Comparison of ENCODE assay signal across 1 cellular context in genomic region chr6:7882505-7883257, GRCh38.
A peak's percentile ranks its signal among the peaks of the same experiment; 100 is the strongest.
TF ChIP-seq lines count a peak whose summit lies in the region.

No MANE protein-coding gene starts in this region.

TF ChIP-seq in HepG2, 621 proteins besides CTCF, POLR2A, EP300 and RAD21 (continued from another document and continues in another):
- TF ChIP-seq ZBTB14 (CRISPR knock-in tag; IDR thresholded peaks at IDR 0.05) = no peak
- no peak for TF ChIP-seq ZBTB39 (CRISPR knock-in tag; IDR thresholded peaks at IDR 0.05)
- TF ChIP-seq ZNF614 (CRISPR knock-in tag; IDR thresholded peaks at IDR 0.05; ENCODE audit: borderline replicate concordance) = no peak
- peak; percentile 30; the same call in 1 of the 2 replicates for TF ChIP-seq HMG20A (CRISPR knock-in tag; IDR thresholded peaks at IDR 0.05; ENCODE audit: borderline replicate concordance)
- TF ChIP-seq SRSF4 (IDR thresholded peaks at IDR 0.05; ENCODE audit: low read depth, low read length, poor library complexity, severe bottlenecking) = no peak
- no peak for TF ChIP-seq ZNF780A (CRISPR knock-in tag; IDR thresholded peaks at IDR 0.05)
- peak; percentile 15; the same call in 1 of the 2 replicates for TF ChIP-seq ZNF687 (CRISPR knock-in tag; IDR thresholded peaks at IDR 0.05)
- 0 out of 2 replicates have a peak, but pooled peaks have one; percentile 34 for TF ChIP-seq TGIF2 (CRISPR knock-in tag; IDR thresholded peaks at IDR 0.05)
- no peak for TF ChIP-seq NFE2 (CRISPR knock-in tag; IDR thresholded peaks at IDR 0.05)
- TF ChIP-seq PPARG (CRISPR knock-in tag; conservative IDR thresholded peaks at IDR 0.05) = peak; percentile 68
- TF ChIP-seq TRIM22 (IDR thresholded peaks at IDR 0.05) = no peak
- no peak for TF ChIP-seq U2AF1 (optimal IDR thresholded peaks at IDR 0.05; ENCODE audit: low read depth, low read length)
- TF ChIP-seq ZNF709 (CRISPR knock-in tag; IDR thresholded peaks at IDR 0.05) = no peak
- TF ChIP-seq TIGD3 (CRISPR knock-in tag; IDR thresholded peaks at IDR 0.05; ENCODE audit: borderline replicate concordance) = no peak
- no peak for TF ChIP-seq KLF11 (CRISPR knock-in tag; IDR thresholded peaks at IDR 0.05)
- TF ChIP-seq HDAC6 (IDR thresholded peaks at IDR 0.05; ENCODE audit: low read depth, low read length) = no peak
- no peak for TF ChIP-seq BCL3 (CRISPR knock-in tag; IDR thresholded peaks at IDR 0.05)
- no peak for TF ChIP-seq KLF9 (CRISPR knock-in tag; IDR thresholded peaks at IDR 0.05; ENCODE audit: low read depth)
- no peak for TF ChIP-seq ZNF567 (CRISPR knock-in tag; IDR thresholded peaks at IDR 0.05; ENCODE audit: borderline replicate concordance)
- TF ChIP-seq GLI4 (CRISPR knock-in tag; IDR thresholded peaks at IDR 0.05; ENCODE audit: borderline replicate concordance) = no peak
- TF ChIP-seq ATF7 (IDR thresholded peaks at IDR 0.05) = no peak
- TF ChIP-seq ATF7 (CRISPR knock-in tag; IDR thresholded peaks at IDR 0.05) = no peak
- no peak for TF ChIP-seq ZNF362 (CRISPR knock-in tag; IDR thresholded peaks at IDR 0.05; ENCODE audit: borderline replicate concordance)
- no peak for TF ChIP-seq RARG (CRISPR knock-in tag; IDR thresholded peaks at IDR 0.05; ENCODE audit: low read depth)
- TF ChIP-seq ZNF451 (CRISPR knock-in tag; IDR thresholded peaks at IDR 0.05) = no peak
- TF ChIP-seq ZNF232 (CRISPR knock-in tag; IDR thresholded peaks at IDR 0.05; ENCODE audit: borderline replicate concordance) = no peak
- no peak for TF ChIP-seq TFDP1 (CRISPR knock-in tag; IDR thresholded peaks at IDR 0.05; ENCODE audit: borderline replicate concordance)
- peak; percentile 49; the same call in 1 of the 2 replicates for TF ChIP-seq PAXIP1 (CRISPR knock-in tag; conservative IDR thresholded peaks at IDR 0.05)
- TF ChIP-seq PHF8 (CRISPR knock-in tag; IDR thresholded peaks at IDR 0.05) = no peak
- TF ChIP-seq REPIN1 (CRISPR knock-in tag; IDR thresholded peaks at IDR 0.05; ENCODE audit: borderline replicate concordance, low read depth) = no peak
- 0 out of 2 replicates have a peak, but pooled peaks have one; percentile 24 for TF ChIP-seq RXRB (CRISPR knock-in tag; IDR thresholded peaks at IDR 0.05; ENCODE audit: borderline replicate concordance)
- TF ChIP-seq EED (CRISPR knock-in tag; IDR thresholded peaks at IDR 0.05) = no peak
- TF ChIP-seq ZNF414 (CRISPR knock-in tag; IDR thresholded peaks at IDR 0.05) = no peak
- no peak for TF ChIP-seq PCBP1 (IDR thresholded peaks at IDR 0.05; ENCODE audit: borderline replicate concordance, low read depth, low read length)
- 0 out of 2 replicates have a peak, but pooled peaks have one; percentile 24 for TF ChIP-seq RCOR2 (CRISPR knock-in tag; IDR thresholded peaks at IDR 0.05)
- TF ChIP-seq YEATS4 (CRISPR knock-in tag; IDR thresholded peaks at IDR 0.05; ENCODE audit: borderline replicate concordance) = no peak
- no peak for TF ChIP-seq SRY (CRISPR knock-in tag; IDR thresholded peaks at IDR 0.05)
- TF ChIP-seq SRF (IDR thresholded peaks at IDR 0.05; ENCODE audit: low read depth, low read length) = no peak
- TF ChIP-seq ZBTB7A (CRISPR knock-in tag; IDR thresholded peaks at IDR 0.05) = no peak
- no peak for TF ChIP-seq SMARCC2 (IDR thresholded peaks at IDR 0.05)
- 0 out of 2 replicates have a peak, but pooled peaks have one; percentile 28 for TF ChIP-seq NR2C2 (CRISPR knock-in tag; IDR thresholded peaks at IDR 0.05; ENCODE audit: borderline replicate concordance)
- 0 out of 2 replicates have a peak, but pooled peaks have one; percentile 32 for TF ChIP-seq ELF3 (CRISPR knock-in tag; IDR thresholded peaks at IDR 0.05)
- TF ChIP-seq NR2F2 (IDR thresholded peaks at IDR 0.05; ENCODE audit: borderline replicate concordance, low read depth) = 0 out of 2 replicates have a peak, but pooled peaks have one; percentile 29
- TF ChIP-seq HBP1 (CRISPR knock-in tag; IDR thresholded peaks at IDR 0.05; ENCODE audit: low read depth) = no peak
